1 cellular context compared by ENCODE assay signal in genomic region chr15:90905306-90906180, GRCh38.
TF ChIP-seq lines count a peak whose summit lies in the region.

No MANE protein-coding gene starts in this region.

TF ChIP-seq in HepG2, 621 proteins besides CTCF, POLR2A, EP300 and RAD21:
- TF ChIP-seq, protein P1, sequence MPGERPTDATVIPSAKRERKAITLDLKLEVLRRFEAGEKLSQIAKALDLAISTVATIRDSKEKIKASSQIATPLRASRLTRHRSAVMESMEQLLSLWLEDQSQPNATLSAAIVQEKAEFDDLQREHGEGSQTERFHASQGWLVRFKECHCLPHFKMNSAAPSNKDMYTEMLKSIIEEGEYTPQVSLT (CRISPR knock-in tag; IDR thresholded peaks at IDR 0.05; ENCODE audit: borderline replicate concordance, low read depth), result no peak
- TF ChIP-seq ZFP36L2 (CRISPR knock-in tag; IDR thresholded peaks at IDR 0.05), result no peak
- no peak for TF ChIP-seq SETDB1 (CRISPR knock-in tag; IDR thresholded peaks at IDR 0.05; ENCODE audit: borderline replicate concordance)
- no peak for TF ChIP-seq ZBTB33 (CRISPR knock-in tag; IDR thresholded peaks at IDR 0.05)
- TF ChIP-seq ZNF558 (CRISPR knock-in tag; IDR thresholded peaks at IDR 0.05; ENCODE audit: borderline replicate concordance), result no peak
- TF ChIP-seq ZNF724P (CRISPR knock-in tag; IDR thresholded peaks at IDR 0.05; ENCODE audit: borderline replicate concordance), result no peak
- TF ChIP-seq ZNF7 (CRISPR knock-in tag; IDR thresholded peaks at IDR 0.05), result no peak
- TF ChIP-seq ZNF598 (CRISPR knock-in tag; IDR thresholded peaks at IDR 0.05; ENCODE audit: borderline replicate concordance), result no peak
- TF ChIP-seq, protein P2, sequence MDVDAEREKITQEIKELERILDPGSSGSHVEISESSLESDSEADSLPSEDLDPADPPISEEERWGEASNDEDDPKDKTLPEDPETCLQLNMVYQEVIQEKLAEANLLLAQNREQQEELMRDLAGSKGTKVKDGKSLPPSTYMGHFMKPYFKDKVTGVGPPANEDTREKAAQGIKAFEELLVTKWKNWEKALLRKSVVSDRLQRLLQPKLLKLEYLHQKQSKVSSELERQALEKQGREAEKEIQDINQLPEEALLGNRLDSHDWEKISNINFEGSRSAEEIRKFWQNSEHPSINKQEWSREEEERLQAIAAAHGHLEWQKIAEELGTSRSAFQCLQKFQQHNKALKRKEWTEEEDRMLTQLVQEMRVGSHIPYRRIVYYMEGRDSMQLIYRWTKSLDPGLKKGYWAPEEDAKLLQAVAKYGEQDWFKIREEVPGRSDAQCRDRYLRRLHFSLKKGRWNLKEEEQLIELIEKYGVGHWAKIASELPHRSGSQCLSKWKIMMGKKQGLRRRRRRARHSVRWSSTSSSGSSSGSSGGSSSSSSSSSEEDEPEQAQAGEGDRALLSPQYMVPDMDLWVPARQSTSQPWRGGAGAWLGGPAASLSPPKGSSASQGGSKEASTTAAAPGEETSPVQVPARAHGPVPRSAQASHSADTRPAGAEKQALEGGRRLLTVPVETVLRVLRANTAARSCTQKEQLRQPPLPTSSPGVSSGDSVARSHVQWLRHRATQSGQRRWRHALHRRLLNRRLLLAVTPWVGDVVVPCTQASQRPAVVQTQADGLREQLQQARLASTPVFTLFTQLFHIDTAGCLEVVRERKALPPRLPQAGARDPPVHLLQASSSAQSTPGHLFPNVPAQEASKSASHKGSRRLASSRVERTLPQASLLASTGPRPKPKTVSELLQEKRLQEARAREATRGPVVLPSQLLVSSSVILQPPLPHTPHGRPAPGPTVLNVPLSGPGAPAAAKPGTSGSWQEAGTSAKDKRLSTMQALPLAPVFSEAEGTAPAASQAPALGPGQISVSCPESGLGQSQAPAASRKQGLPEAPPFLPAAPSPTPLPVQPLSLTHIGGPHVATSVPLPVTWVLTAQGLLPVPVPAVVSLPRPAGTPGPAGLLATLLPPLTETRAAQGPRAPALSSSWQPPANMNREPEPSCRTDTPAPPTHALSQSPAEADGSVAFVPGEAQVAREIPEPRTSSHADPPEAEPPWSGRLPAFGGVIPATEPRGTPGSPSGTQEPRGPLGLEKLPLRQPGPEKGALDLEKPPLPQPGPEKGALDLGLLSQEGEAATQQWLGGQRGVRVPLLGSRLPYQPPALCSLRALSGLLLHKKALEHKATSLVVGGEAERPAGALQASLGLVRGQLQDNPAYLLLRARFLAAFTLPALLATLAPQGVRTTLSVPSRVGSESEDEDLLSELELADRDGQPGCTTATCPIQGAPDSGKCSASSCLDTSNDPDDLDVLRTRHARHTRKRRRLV (CRISPR knock-in tag; IDR thresholded peaks at IDR 0.05), result no peak
- TF ChIP-seq SIX1 (CRISPR knock-in tag; IDR thresholded peaks at IDR 0.05; ENCODE audit: borderline replicate concordance), result no peak
- no peak for TF ChIP-seq ETV6 (CRISPR knock-in tag; conservative IDR thresholded peaks at IDR 0.05)
- TF ChIP-seq ZNF468 (CRISPR knock-in tag; IDR thresholded peaks at IDR 0.05), result no peak
- TF ChIP-seq THAP11 (CRISPR knock-in tag; IDR thresholded peaks at IDR 0.05), result no peak
- no peak for TF ChIP-seq ZNF121 (CRISPR knock-in tag; IDR thresholded peaks at IDR 0.05)
